22 cellular contexts compared by ENCODE assay signal in the genomic region with DNA sequence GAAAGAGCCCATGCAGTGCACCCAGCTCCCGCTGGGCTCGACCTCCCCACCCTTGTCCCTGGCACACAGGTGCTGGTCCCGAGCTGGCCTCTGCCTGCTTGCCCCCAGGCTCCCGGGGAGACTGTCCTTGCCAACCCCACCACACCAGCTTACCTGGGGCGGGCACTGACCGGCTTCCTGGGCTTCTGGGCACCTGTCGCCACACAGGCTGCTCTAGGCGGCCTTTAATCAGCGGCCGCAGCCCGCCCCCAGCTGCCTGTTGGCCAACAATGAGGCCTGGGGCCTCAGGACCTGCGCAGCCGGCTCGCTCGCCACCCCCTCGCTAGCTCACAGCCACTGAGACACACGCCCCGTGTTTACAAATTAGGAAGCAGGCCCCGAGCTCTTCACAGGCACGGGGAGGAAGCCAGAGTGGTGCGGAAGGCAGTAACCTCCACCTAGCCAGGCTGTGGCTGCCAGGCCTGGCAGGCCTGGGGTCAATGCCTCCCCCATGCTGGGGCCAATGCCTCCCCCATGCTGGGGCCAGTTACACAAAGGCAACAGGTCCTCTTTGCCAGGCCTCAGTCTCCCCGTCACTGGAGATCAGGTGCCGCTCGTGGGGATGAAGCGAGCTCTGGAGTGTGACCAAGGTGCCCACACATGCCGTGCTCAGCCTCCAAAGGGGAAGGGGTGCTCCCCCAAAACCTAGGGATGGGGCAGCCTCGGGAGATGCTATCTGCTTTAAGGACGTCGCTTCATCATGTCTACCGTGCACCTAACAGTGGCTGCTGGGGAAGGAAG. TPM values are rescaled to one million over a fixed set of nuclear protein-coding genes. Genes with fewer than 3 reads are reported as not detected.
DNase-seq lines count a peak whose midpoint lies in the region; ATAC-seq, FAIRE-seq and TF ChIP-seq lines count a peak whose summit lies in the region.
"Had no signal": no experiment of that assay in that cellular context is flagged by ENCODE, and none has a peak within 500 bp of the region (broad histone marks: within the 10 kb centered on the region; RNA-seq: fewer than 3 reads in every experiment).

A gene with protein sequence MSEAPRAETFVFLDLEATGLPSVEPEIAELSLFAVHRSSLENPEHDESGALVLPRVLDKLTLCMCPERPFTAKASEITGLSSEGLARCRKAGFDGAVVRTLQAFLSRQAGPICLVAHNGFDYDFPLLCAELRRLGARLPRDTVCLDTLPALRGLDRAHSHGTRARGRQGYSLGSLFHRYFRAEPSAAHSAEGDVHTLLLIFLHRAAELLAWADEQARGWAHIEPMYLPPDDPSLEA (minus strand): TSS at position 201 of the 780 bp plus-strand sequence. CDS start 626 bp downstream, outside the sequence.

- no peak for TF ChIP-seq POLR2A in K562 (conservative IDR thresholded peaks at IDR 0.05)

- POLR2A ChIA-PET in K562 (lab: Yijun Ruan, JAX), result interaction anchor here (0.6 kb wide), 3 partner anchors 12 to 251 kb away, joined by 3 to 4 read pairs (median 3); no protein-coding TSS in a partner anchor
- POLR2A ChIA-PET in activated CD4-positive, alpha-beta memory T cell treated with anti-CD3 and anti-CD28 coated beads for 36 hours (lab: Charles Lee), result no interaction called here

- peak within 1 kb of the TSS; percentile 8 for H3K27ac Mint-ChIP-seq in activated T-cell treated with anti-CD3 and anti-CD28 coated beads, Interleukin-2, amount 50 U/mL, for 24 hours
- no peak within 1 kb of the TSS for H3K27ac Mint-ChIP-seq in activated CD4-positive, alpha-beta memory T cell treated with anti-CD3 and anti-CD28 coated beads for 36 hours
- H3K27ac Mint-ChIP-seq: CD8-positive, alpha-beta memory T cell had no signal

- no peak within 1 kb of the TSS for H2AK5ac ChIP-seq in neuronal stem cell (ENCODE audit: low read depth, low read length)

- H2AFZ ChIP-seq in K562 (ENCODE audit: low read depth, low read length), result no peak within 1 kb of the TSS
- H2AFZ ChIP-seq in neuronal stem cell (ENCODE audit: low read length), result no peak within 1 kb of the TSS

- no peak within 1 kb of the TSS for H4K8ac ChIP-seq in neuronal stem cell (ENCODE audit: low read depth, low read length)

- peaks cover 1% of the 10 kb centered on the region for H3K79me1 ChIP-seq in neuronal stem cell (ENCODE audit: low read depth, low read length)

- H3K18ac ChIP-seq in neuronal stem cell (ENCODE audit: low read length), result peak within 1 kb of the TSS; percentile 17

- no peak within 1 kb of the TSS for H2BK12ac ChIP-seq in neuronal stem cell (ENCODE audit: low read length)

- TF ChIP-seq CTCF in K562 (IDR thresholded peaks at IDR 0.05 in 2 of 3, conservative IDR thresholded peaks at IDR 0.05 in 1 of 3; ENCODE audit: insufficient read depth in 2 of 3, low read depth in 1 of 3, low read length in 3 of 3) (no peak), ascending aorta (IDR thresholded peaks at IDR 0.05) (no peak)

- no peak within 1 kb of the TSS for H3K4me2 ChIP-seq in K562 (ENCODE audit: insufficient read depth, low read length)
- H3K4me2 ChIP-seq in neuronal stem cell (ENCODE audit: insufficient read depth, low read length, poor library complexity, severe bottlenecking), result no peak within 1 kb of the TSS

- intact Hi-C loops in K562 (cut with micrococcal nuclease) (no loop called here), ascending aorta (cut with DNase I) (loop anchor here (10.0 kb wide), 1 partner anchor 411 kb away; no protein-coding TSS in a partner anchor)
- intact Hi-C loops in activated CD4-positive, alpha-beta memory T cell treated with anti-CD3 and anti-CD28 coated beads for 36 hours (cut with micrococcal nuclease), result no loop called here

- no peak for ATAC-seq in K562

- no peak for TF ChIP-seq RAD21 in K562 (CRISPR knock-in tag; conservative IDR thresholded peaks at IDR 0.05 in 1 of 2, IDR thresholded peaks at IDR 0.05 in 1 of 2)

- no peak within 1 kb of the TSS for H2BK120ac ChIP-seq in neuronal stem cell (ENCODE audit: low read depth, low read length)

- peaks cover 29% of the 10 kb centered on the region for H3K36me3 Mint-ChIP-seq in activated T-cell treated with anti-CD3 and anti-CD28 coated beads, Interleukin-2, amount 50 U/mL, for 24 hours (ENCODE audit: low read depth)
- no peaks in the 10 kb centered on the region for H3K36me3 Mint-ChIP-seq in activated CD4-positive, alpha-beta memory T cell treated with anti-CD3 and anti-CD28 coated beads for 36 hours

- in situ Hi-C loops in K562 (cut with MboI), result no loop called here

- peak within 1 kb of the TSS in 1 of 2 experiments; percentile 17; a peak in 1 of 4 replicates for H3K9ac ChIP-seq in K562 (ENCODE audit: insufficient read depth in 1 of 2, low read depth in 2 of 2, low read length in 2 of 2)
- H3K9ac ChIP-seq in neuronal stem cell (ENCODE audit: low read depth, low read length, poor library complexity), result no peak within 1 kb of the TSS

- H3K4me1 ChIP-seq in K562 (replicated peaks in 1 of 2; ENCODE audit: control insufficient read depth in 2 of 2, insufficient read depth in 2 of 2, low read length in 2 of 2), result peaks cover 0 to 41% of the 10 kb centered on the region in 2 experiments; a peak in 2 of 5 replicates
- H3K4me1 ChIP-seq in neuronal stem cell (ENCODE audit: control insufficient read depth in 2 of 2, insufficient read depth in 1 of 2, low read depth in 1 of 2, low read length in 2 of 2), result no peaks in the 10 kb centered on the region
- H3K4me1 ChIP-seq in ascending aorta, result no peaks in the 10 kb centered on the region
- H3K4me1 ChIP-seq: Peyer's patch, SJCRH30 had no signal

- no peaks in the 10 kb centered on the region for H3K27me3 Mint-ChIP-seq in activated T-cell treated with anti-CD3 and anti-CD28 coated beads, Interleukin-2, amount 50 U/mL, for 24 hours
- H3K27me3 Mint-ChIP-seq in activated CD4-positive, alpha-beta memory T cell treated with anti-CD3 and anti-CD28 coated beads for 36 hours, result no peaks in the 10 kb centered on the region

- H3K79me2 ChIP-seq in K562 (ENCODE audit: control insufficient read depth, insufficient read depth, low read length), result no peaks in the 10 kb centered on the region

- BruUV-seq in K562 (replicated peaks; lab: Mats Ljungman, UMichigan), result no TSS peak

- no peak within 1 kb of the TSS for H3K27ac ChIP-seq in K562 (ENCODE audit: extremely low read depth, low read depth, low read length)
- no peak within 1 kb of the TSS for H3K27ac ChIP-seq in neuronal stem cell (replicated peaks; ENCODE audit: low read length)
- H3K27ac ChIP-seq in ascending aorta, result no peak within 1 kb of the TSS
- H3K27ac ChIP-seq: C4-2B, Peyer's patch, SJCRH30 had no signal

- H3K27me3 ChIP-seq in K562 (ENCODE audit: control insufficient read depth in 2 of 2, insufficient read depth in 2 of 2, low read length in 2 of 2), result no peaks in the 10 kb centered on the region; a peak in 1 of 5 replicates
- peaks cover 0 to 17% (median 0%) of the 10 kb centered on the region in 3 experiments for H3K27me3 ChIP-seq in neuronal stem cell (ENCODE audit: control insufficient read depth in 3 of 3, insufficient read depth in 3 of 3, low read depth in 1 of 3, low read length in 3 of 3)
- H3K27me3 ChIP-seq in ascending aorta, result no peaks in the 10 kb centered on the region
- H3K27me3 ChIP-seq: MG63, Peyer's patch, SJCRH30 had no signal

- H3K36me3 ChIP-seq in K562 (ENCODE audit: control insufficient read depth, insufficient read depth, low read length) (peaks cover 12% of the 10 kb centered on the region; the same call in 2 of the 3 replicates), neuronal stem cell (replicated peaks in 1 of 2; ENCODE audit: control insufficient read depth in 2 of 2, insufficient read depth in 2 of 2, low read length in 2 of 2) (peaks cover 2 to 8% of the 10 kb centered on the region in 2 donors), ascending aorta (peaks cover 5 to 9% of the 10 kb centered on the region in 2 donors)
- H3K36me3 ChIP-seq: MG63, Peyer's patch, SJCRH30 had no signal

- no peak for FAIRE-seq in K562 (lab: Jason Lieb, UNC)
- FAIRE-seq: H1 had no signal

- H3K4me3 ChIP-seq in K562 (no peak within 1 kb of the TSS), neuronal stem cell (ENCODE audit: low read length in 2 of 2) (no peak within 1 kb of the TSS), ascending aorta (no peak within 1 kb of the TSS)
- H3K4me3 ChIP-seq: MG63, Peyer's patch, SJCRH30 had no signal

- no peak within 1 kb of the TSS for H3K4me3 Mint-ChIP-seq in activated T-cell treated with anti-CD3 and anti-CD28 coated beads, Interleukin-2, amount 50 U/mL, for 24 hours
- no peak within 1 kb of the TSS for H3K4me3 Mint-ChIP-seq in activated CD4-positive, alpha-beta memory T cell treated with anti-CD3 and anti-CD28 coated beads for 36 hours
- H3K4me3 Mint-ChIP-seq: CD8-positive, alpha-beta memory T cell had no signal

- 56% methylated on average over 13 of the region's 30 CpGs for WGBS in K562 (ENCODE audit: insufficient coverage, low coverage, missing lambda C conversion rate)
- WGBS in neuronal stem cell (ENCODE audit: extremely low coverage in 2 of 2, insufficient read length in 2 of 2, insufficient replicate concordance in 1 of 2), 2 donors, result no CpG with 5 or more reads among the region's 30 CpGs

- CTCF ChIA-PET in K562 (lab: Yijun Ruan, JAX; ENCODE audit: low intra/inter-chr PET ratio), result no interaction called here
- CTCF ChIA-PET in activated CD4-positive, alpha-beta memory T cell treated with anti-CD3 and anti-CD28 coated beads for 36 hours (lab: Charles Lee), result interaction anchor here (0.9 kb wide), 1 partner anchor 93 kb away, joined by 3 read pairs; no protein-coding TSS in a partner anchor

- H3K23ac ChIP-seq in neuronal stem cell (ENCODE audit: low read depth, low read length, poor library complexity), result no peak within 1 kb of the TSS

- no peak within 1 kb of the TSS for H4K91ac ChIP-seq in neuronal stem cell (ENCODE audit: low read depth, low read length, poor library complexity)

- no peak within 1 kb of the TSS for H3K4ac ChIP-seq in neuronal stem cell (ENCODE audit: low read length)

- H2BK5ac ChIP-seq in neuronal stem cell (ENCODE audit: low read length), result no peak within 1 kb of the TSS

- no peaks in the 10 kb centered on the region for H3K4me1 Mint-ChIP-seq in activated T-cell treated with anti-CD3 and anti-CD28 coated beads, Interleukin-2, amount 50 U/mL, for 24 hours (ENCODE audit: low read depth)
- no peaks in the 10 kb centered on the region for H3K4me1 Mint-ChIP-seq in activated CD4-positive, alpha-beta memory T cell treated with anti-CD3 and anti-CD28 coated beads for 36 hours (ENCODE audit: low read depth)
- H3K4me1 Mint-ChIP-seq: CD8-positive, alpha-beta memory T cell had no signal

- H3K9me1 ChIP-seq in K562 (ENCODE audit: control insufficient read depth, insufficient read depth, low read length), result no peaks in the 10 kb centered on the region

- no peak within 1 kb of the TSS for H3K14ac ChIP-seq in neuronal stem cell (ENCODE audit: low read length)

- no peak for TF ChIP-seq EP300 in K562 (IDR thresholded peaks at IDR 0.05; ENCODE audit: low read length)

- H4K20me1 ChIP-seq in K562 (replicated peaks; ENCODE audit: control insufficient read depth, insufficient read depth, low read length), result no peaks in the 10 kb centered on the region

- H3K9me3 ChIP-seq in K562 (replicated peaks; ENCODE audit: control insufficient read depth, insufficient read depth, low read depth, low read length), result no peaks in the 10 kb centered on the region
- H3K9me3 ChIP-seq in neuronal stem cell (replicated peaks in 1 of 2; ENCODE audit: control insufficient read depth in 2 of 2, insufficient read depth in 1 of 2, low read depth in 1 of 2, low read length in 2 of 2), result no peaks in the 10 kb centered on the region
- H3K9me3 ChIP-seq in ascending aorta, result no peaks in the 10 kb centered on the region
- H3K9me3 ChIP-seq: MG63, Peyer's patch, SJCRH30 had no signal

- H3K9me3 Mint-ChIP-seq in activated T-cell treated with anti-CD3 and anti-CD28 coated beads, Interleukin-2, amount 50 U/mL, for 24 hours, result no peaks in the 10 kb centered on the region
- no peaks in the 10 kb centered on the region for H3K9me3 Mint-ChIP-seq in activated CD4-positive, alpha-beta memory T cell treated with anti-CD3 and anti-CD28 coated beads for 36 hours

- DNase-seq in activated T-cell treated with anti-CD3 and anti-CD28 coated beads, Interleukin-2, amount 50 U/mL, for 24 hours, result no peak
- no peak for DNase-seq in activated T-cell treated with anti-CD3 and anti-CD28 coated beads, Interleukin-2, amount 50 U/mL, for 1 hour
- no peak for DNase-seq in K562 (ENCODE audit: extremely low read depth in 1 of 4, low spot score in 3 of 4)
- no peak for DNase-seq in neuronal stem cell (ENCODE audit: low spot score)
- no peak for DNase-seq in ascending aorta (ENCODE audit: low spot score in 2 of 2)
- no peak for DNase-seq in activated CD4-positive, alpha-beta memory T cell treated with anti-CD3 and anti-CD28 coated beads for 36 hours
- no peak for DNase-seq in DMS114 treated with DMSO at 0.1 percent for 48 hours (lab: John Stamatoyannopoulos, UW; ENCODE audit: unreplicated experiment)
- DNase-seq: CD8-positive, alpha-beta memory T cell; DMS53; EL; Kasumi-1; MG63; NCI-H1048; NCI-H1417 treated with DMSO at 0.1 percent for 48 hours; NCI-H2029; NCI-H2227 treated with DMSO at 0.1 percent for 48 hours; NCI-H510A treated with DMSO at 0.1 percent for 48 hours; NCI-H748 treated with DMSO at 0.1 percent for 48 hours; SJCRH30 had no signal

- H2BK15ac ChIP-seq in neuronal stem cell (ENCODE audit: low read length), result no peak within 1 kb of the TSS

RNA-seq across cellular contexts. Expression of the gene that starts here (rescaled TPM):
- total RNA-seq in K562 (2011; cell fraction: chromatin; rRNA removed; ENCODE audit: low replicate concordance), result 1.8 and 5.1 TPM in 2 replicates
- total RNA-seq in K562 (2011; cell fraction: nucleolus; rRNA removed), result 8.7 and 11.6 TPM in 2 replicates
- total RNA-seq in K562 (2011; cell fraction: nucleoplasm; rRNA removed), result 1.1 and 2.8 TPM in 2 replicates
- 1.5 and 3.0 TPM in 2 replicates for total RNA-seq in K562 (2014; rRNA removed)
- 0.11 and 0.13 TPM in 2 replicates for total RNA-seq in K562 (2014; rRNA removed; fragmentation: Illumina TruSeq; extraction: Trizol)
- total RNA-seq in K562 (2015; rRNA removed; fragmentation: Illumina TruSeq; extraction: Trizol), result 0.33 and 0.49 TPM in 2 replicates
- total RNA-seq in K562 (2021), result 0.51 and 0.82 TPM in 2 replicates
- 0.07 and 0.22 TPM in 2 replicates for polyA plus RNA-seq in K562 (2011; rRNA removed)
- polyA plus RNA-seq in K562 (2011; cell fraction: cytosol; rRNA removed), result 0.21 and 1.0 TPM in 2 replicates
- polyA plus RNA-seq in K562 (2011; cell fraction: nucleus; rRNA removed), result 1.9 and 3.9 TPM in 2 replicates
- 0.30 and 0.60 TPM in 2 replicates for polyA plus RNA-seq in K562 (2012)
- polyA plus RNA-seq in K562 (2014; fragmentation: Illumina TruSeq; extraction: Trizol), result 0.10 and 0.21 TPM in 2 replicates
- polyA plus RNA-seq in K562 (2014; fragmentation: Nextera tagmentation; extraction: Ambion mirVana), result not detected
- 0.70 and 0.82 TPM in 2 replicates for polyA plus RNA-seq in K562 (2014; rRNA removed)
- 0.11 TPM in 1 of 2 replicates, not detected in the other for polyA minus RNA-seq in K562 (2011; rRNA and poly(A)+ RNA removed)
- polyA minus RNA-seq in K562 (2011; cell fraction: cytosol; rRNA and poly(A)+ RNA removed), result 1.4 TPM in 1 of 2 replicates, not detected in the other
- 2.6 and 5.4 TPM in 2 replicates for polyA minus RNA-seq in K562 (2011; cell fraction: nucleus; rRNA and poly(A)+ RNA removed)
- polyA plus RNA-seq in neuronal stem cell (2013, experiment 1 of 2), result 0.08 TPM
- polyA plus RNA-seq in neuronal stem cell (2013, experiment 2 of 2), result 0.06 TPM
- total RNA-seq in ascending aorta, result 0.21 TPM
- 1 to 10 TPM in 1 of 2 experiments, under 1 TPM in 1; 0.74 to 1.1 TPM for total RNA-seq in activated CD4-positive, alpha-beta memory T cell treated with anti-CD3 and anti-CD28 coated beads for 36 hours
